13 cellular contexts compared by ENCODE assay signal in the genomic region with DNA sequence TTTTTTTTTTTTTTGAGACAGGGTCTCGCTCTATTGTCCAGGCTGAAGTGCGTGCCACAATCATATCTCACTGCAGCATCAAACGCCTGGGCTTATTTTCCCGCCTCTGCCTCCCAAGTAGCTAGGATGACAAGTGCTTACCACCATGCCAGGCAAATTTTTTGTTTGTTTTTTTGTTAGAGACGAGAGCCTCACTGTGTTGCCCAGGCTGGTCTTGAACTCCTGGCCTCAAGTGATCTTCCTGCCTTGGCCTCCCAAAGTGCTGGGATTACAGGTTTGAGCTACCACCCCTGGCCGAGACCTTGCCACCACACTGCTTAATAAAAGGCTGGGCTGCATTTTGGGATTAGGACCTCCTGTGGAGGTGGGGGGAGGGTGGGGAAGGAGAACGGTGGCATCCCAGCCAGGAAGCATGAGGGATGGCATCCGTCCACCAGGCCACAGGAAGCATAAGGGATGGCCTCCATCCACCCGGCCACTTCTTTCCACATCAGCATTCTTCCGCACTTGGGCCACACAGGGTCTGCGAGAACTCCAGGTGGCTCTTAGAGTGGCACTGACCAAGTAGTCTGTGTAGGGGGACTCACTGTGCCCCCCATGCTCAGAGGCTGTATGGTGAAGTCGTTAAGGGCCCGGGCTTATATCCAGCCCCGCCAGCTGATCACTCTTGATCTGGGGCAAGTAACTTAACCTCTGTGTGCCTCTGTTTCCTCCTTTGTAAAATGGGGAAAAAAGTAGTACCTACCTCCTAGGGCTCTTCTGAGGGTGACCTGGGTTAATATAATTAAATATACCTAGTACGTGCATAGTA.
A peak's percentile ranks its signal among the peaks of the same experiment; 100 is the strongest.
DNase-seq lines count a peak whose midpoint lies in the region; FAIRE-seq and TF ChIP-seq lines count a peak whose summit lies in the region.
"Had no signal": no experiment of that assay in that cellular context is flagged by ENCODE, and none has a peak within 500 bp of the region (broad histone marks: within the 10 kb centered on the region; RNA-seq: fewer than 3 reads in every experiment).

No MANE protein-coding gene starts in this region.

- no peaks in the 10 kb centered on the region for H3K23me2 ChIP-seq in H9 (ENCODE audit: insufficient read length, low read depth, low read length, poor library complexity, severe bottlenecking)

- H3K36me3 ChIP-seq in BLaER1 treated with 17β-estradiol and CSF1 and Interleukin-3, amounts not matched to agents 10 nM and 100 nM: peaks cover 0 to 57% (median 6%) of the 10 kb centered on the region in 11 experiments; a peak in 12 of 22 replicates
- H3K36me3 ChIP-seq in astrocyte (ENCODE audit: insufficient read depth, low read length) (no peaks in the 10 kb centered on the region), neural progenitor cell (no peaks in the 10 kb centered on the region)
- H3K36me3 ChIP-seq: BE2C had no signal

- TF ChIP-seq CTCF in H9 (conservative IDR thresholded peaks at IDR 0.05) (no peak), astrocyte (IDR thresholded peaks at IDR 0.05; ENCODE audit: insufficient read depth, low read depth, low read length) (no peak), neural progenitor cell (IDR thresholded peaks at IDR 0.05) (no peak)

- H4K8ac ChIP-seq in H9 (replicated peaks; ENCODE audit: insufficient read length, low read depth, low read length): no peak overlapping the region

- no peak overlapping the region for H3K23ac ChIP-seq in H9 (ENCODE audit: insufficient read length, low read depth, low read length)

- H3K4me2 ChIP-seq in BLaER1 treated with 17β-estradiol and CSF1 and Interleukin-3, amounts not matched to agents 10 nM and 100 nM: peak overlapping the region in 10 of 11 experiments; percentile 15 to 95 (median 91); a peak in 19 of 22 replicates
- H3K4me2 ChIP-seq in H9 (ENCODE audit: insufficient read depth, insufficient read length, low read length): no peak overlapping the region
- no peak overlapping the region for H3K4me2 ChIP-seq in astrocyte (ENCODE audit: low read length)
- H3K4me2 ChIP-seq in neural progenitor cell: no peak overlapping the region

- H3K4me1 Mint-ChIP-seq in H9 (peaks cover 57 to 69% of the 10 kb centered on the region in 2 experiments), astrocyte (ENCODE audit: low read depth, unreplicated experiment) (peaks cover 84% of the 10 kb centered on the region), neural progenitor cell (peaks cover 75% of the 10 kb centered on the region)

- H4K20me1 ChIP-seq in BLaER1 treated with 17β-estradiol and CSF1 and Interleukin-3, amounts not matched to agents 10 nM and 100 nM: peaks cover 8 to 100% (median 94%) of the 10 kb centered on the region in 11 experiments; a peak in 21 of 22 replicates
- peaks cover 3% of the 10 kb centered on the region for H4K20me1 ChIP-seq in H9 (ENCODE audit: control insufficient read depth, insufficient read depth, insufficient read length)
- peaks cover 96% of the 10 kb centered on the region for H4K20me1 ChIP-seq in astrocyte (ENCODE audit: insufficient read depth, low read length)
- H4K20me1 ChIP-seq in neural progenitor cell (ENCODE audit: low read depth): peaks cover 95% of the 10 kb centered on the region

- H3T11ph ChIP-seq in H9 (ENCODE audit: low read length): no peak overlapping the region

- peak overlapping the region in 3 of 11 experiments; percentile 0 to 35 (median 23); a peak in 3 of 22 replicates for H3K27ac ChIP-seq in BLaER1 treated with 17β-estradiol and CSF1 and Interleukin-3, amounts not matched to agents 10 nM and 100 nM
- H3K27ac ChIP-seq in H9 (ENCODE audit: insufficient read length, low read depth, low read length) (no peak overlapping the region), astrocyte (ENCODE audit: low read depth, low read length) (no peak overlapping the region), neural progenitor cell (no peak overlapping the region)

- H3K4me3 Mint-ChIP-seq in H9 (no peak overlapping the region), astrocyte (ENCODE audit: unreplicated experiment) (peak overlapping the region; percentile 20), neural progenitor cell (no peak overlapping the region)

- peaks cover 83 to 100% (median 100%) of the 10 kb centered on the region in 10 experiments for H3K4me1 ChIP-seq in BLaER1 treated with 17β-estradiol and CSF1 and Interleukin-3, amounts not matched to agents 10 nM and 100 nM
- H3K4me1 ChIP-seq in H9 (ENCODE audit: insufficient read depth, low read length) (peaks cover 2% of the 10 kb centered on the region; the same call in 1 of the 2 replicates), astrocyte (ENCODE audit: insufficient read depth, low read length) (peaks cover 26% of the 10 kb centered on the region), neural progenitor cell (peaks cover 38% of the 10 kb centered on the region)

- no peak overlapping the region for H2BK5ac ChIP-seq in H9 (ENCODE audit: insufficient read length, low read length)

- H2BK120ac ChIP-seq in H9 (ENCODE audit: low read depth, low read length, poor library complexity, severe bottlenecking): no peak overlapping the region

- H3K56ac ChIP-seq in H9 (ENCODE audit: insufficient read length, low read depth, low read length): no peak overlapping the region

- no peaks in the 10 kb centered on the region for H3K9me3 ChIP-seq in BLaER1 treated with 17β-estradiol and CSF1 and Interleukin-3, amounts not matched to agents 10 nM and 100 nM (replicated peaks in 1 of 11)
- H3K9me3 ChIP-seq in H9 (ENCODE audit: control insufficient read depth, low read depth, low read length) (no peaks in the 10 kb centered on the region), astrocyte (ENCODE audit: insufficient read depth, low read depth, low read length) (no peaks in the 10 kb centered on the region), neural progenitor cell (ENCODE audit: low read depth) (no peaks in the 10 kb centered on the region)
- H3K9me3 ChIP-seq: BE2C had no signal

- H2BK12ac ChIP-seq in H9 (ENCODE audit: insufficient read length, low read depth, low read length): no peak overlapping the region

- no peak overlapping the region for H3K4ac ChIP-seq in H9 (ENCODE audit: low read depth, low read length)

- no peak overlapping the region for H2BK15ac ChIP-seq in H9 (ENCODE audit: low read depth, low read length)

- H2BK20ac ChIP-seq in H9 (ENCODE audit: low read depth, low read length, poor library complexity, severe bottlenecking): no peak overlapping the region

- no peaks in the 10 kb centered on the region; a peak in 2 of 7 replicates for H3K36me3 Mint-ChIP-seq in H9 (ENCODE audit: insufficient read depth in 1 of 3, low read depth in 3 of 3)
- H3K36me3 Mint-ChIP-seq in astrocyte (ENCODE audit: low read depth, unreplicated experiment): peaks cover 14% of the 10 kb centered on the region
- H3K36me3 Mint-ChIP-seq in neural progenitor cell: peaks cover 7% of the 10 kb centered on the region

- no CpG with 5 or more reads among the region's 15 CpGs for WGBS in H9 (ENCODE audit: extremely low coverage, insufficient read length, low lambda C conversion rate)

- H4K91ac ChIP-seq in H9 (ENCODE audit: insufficient read length, low read depth, low read length): no peak overlapping the region

- H3K27ac Mint-ChIP-seq in H9 (peak overlapping the region in 2 of 3 experiments; percentile 40 to 80; a peak in 3 of 7 replicates), astrocyte (ENCODE audit: unreplicated experiment) (peak overlapping the region; percentile 77), neural progenitor cell (peak overlapping the region; percentile 60)

- H3K18ac ChIP-seq in H9 (ENCODE audit: insufficient read length, low read depth, low read length): no peak overlapping the region

- no peak overlapping the region for H4K5ac ChIP-seq in H9 (ENCODE audit: insufficient read length, low read depth, low read length)

- peak overlapping the region in 3 of 11 experiments; percentile 20 to 44 (median 22); a peak in 3 of 22 replicates for H3K9ac ChIP-seq in BLaER1 treated with 17β-estradiol and CSF1 and Interleukin-3, amounts not matched to agents 10 nM and 100 nM
- H3K9ac ChIP-seq in H9 (ENCODE audit: extremely low read depth, insufficient read length, low read length) (no peak overlapping the region), astrocyte (ENCODE audit: low read length) (no peak overlapping the region), neural progenitor cell (no peak overlapping the region)

- POLR2A ChIA-PET in HEK293T (lab: Yijun Ruan, JAX): no interaction called here

- H3K4me3 ChIP-seq in BLaER1 treated with 17β-estradiol and CSF1 and Interleukin-3, amounts not matched to agents 10 nM and 100 nM: no peak overlapping the region
- H3K4me3 ChIP-seq in astrocyte (ENCODE audit: insufficient read depth, low read depth, low read length): no peak overlapping the region
- no peak overlapping the region for H3K4me3 ChIP-seq in neural progenitor cell

- H3F3A ChIP-seq in neural progenitor cell (ENCODE audit: low read depth): peaks cover 8% of the 10 kb centered on the region

- H3K9me3 Mint-ChIP-seq in H9 (no peaks in the 10 kb centered on the region), astrocyte (ENCODE audit: unreplicated experiment) (no peaks in the 10 kb centered on the region), neural progenitor cell (no peaks in the 10 kb centered on the region)

- H2AFZ ChIP-seq in H9 (ENCODE audit: low read length) (no peak overlapping the region), astrocyte (ENCODE audit: low read depth, low read length) (no peak overlapping the region), neural progenitor cell (replicated peaks) (no peak overlapping the region)

- no peak for FAIRE-seq in astrocyte (lab: Jason Lieb, UNC)

- H3K79me2 ChIP-seq in H9 (ENCODE audit: insufficient read depth, low read length): peaks cover 12% of the 10 kb centered on the region; the same call in 1 of the 2 replicates
- peaks cover 94% of the 10 kb centered on the region for H3K79me2 ChIP-seq in astrocyte (ENCODE audit: insufficient read depth, low read length)
- peaks cover 30% of the 10 kb centered on the region for H3K79me2 ChIP-seq in neural progenitor cell (ENCODE audit: low read depth)

- no peak overlapping the region; the same call in 1 of the 2 replicates for H3K14ac ChIP-seq in H9 (ENCODE audit: insufficient read depth, low read length)

- no peaks in the 10 kb centered on the region for H3K27me3 ChIP-seq in BLaER1 treated with 17β-estradiol and CSF1 and Interleukin-3, amounts not matched to agents 10 nM and 100 nM
- no peaks in the 10 kb centered on the region for H3K27me3 ChIP-seq in H9 (ENCODE audit: insufficient read depth, low read length)
- H3K27me3 ChIP-seq in astrocyte (ENCODE audit: insufficient read depth, low read length): no peaks in the 10 kb centered on the region
- H3K27me3 ChIP-seq in neural progenitor cell: no peaks in the 10 kb centered on the region
- H3K27me3 ChIP-seq: BE2C had no signal

- peaks cover 2% of the 10 kb centered on the region for H3K79me1 ChIP-seq in H9 (ENCODE audit: insufficient read depth, low read depth, low read length, poor library complexity, severe bottlenecking)

- CTCF ChIA-PET in HEK293T (lab: Yijun Ruan, JAX): no interaction called here

- H2AK5ac ChIP-seq in H9 (ENCODE audit: insufficient read length, low read length): no peak overlapping the region

- H3K27me3 Mint-ChIP-seq in H9 (ENCODE audit: low read depth) (peaks cover 1% of the 10 kb centered on the region; the same call in 1 of the 2 replicates), astrocyte (ENCODE audit: low read depth, unreplicated experiment) (no peaks in the 10 kb centered on the region), neural progenitor cell (ENCODE audit: insufficient read depth, low read depth) (peaks cover 4% of the 10 kb centered on the region)

- DNase-seq in H9: no peak
- DNase-seq in astrocyte (ENCODE audit: low read depth): no peak
- no peak for DNase-seq in neural progenitor cell (ENCODE audit: low spot score)
- no peak for DNase-seq in UCSD-AML1 (lab: John Stamatoyannopoulos, UW; ENCODE audit: unreplicated experiment)
- no peak for DNase-seq in NCI-H510A (lab: John Stamatoyannopoulos, UW)
- DNase-seq in HEK293T (ENCODE audit: extremely low spot score): no peak
- DNase-seq: BE2C, EL, HCEC 1CT, KBM-7, NCI-H1105 treated with DMSO at 0.1 percent for 48 hours, NCI-H187 had no signal

Comparison
In these comparisons a context has a peak if more than half of its experiments do, and no peak if none do; other contexts are left out.
1. H3K4me2 ChIP-seq: peak in BLaER1 treated with 17β-estradiol and CSF1 and Interleukin-3, amounts not matched to agents 10 nM and 100 nM (10 of 11); none in H9 (single experiment), astrocyte (single experiment) and neural progenitor cell (single experiment).
2. Peak in every context shown above with its lines, with median percentiles within 50 percentile points of each other: H3K27ac Mint-ChIP-seq.